ENCODE assay signal across 1 cellular context in genomic region chr5:96885518-96886338, GRCh38.
TF ChIP-seq lines count a peak whose summit lies in the region.

No MANE protein-coding gene starts in this region.

TF ChIP-seq in HepG2, 621 proteins besides CTCF, POLR2A, EP300 and RAD21:
- TF ChIP-seq E2F1 (CRISPR knock-in tag; IDR thresholded peaks at IDR 0.05): no peak
- TF ChIP-seq ZMYM4 (CRISPR knock-in tag; IDR thresholded peaks at IDR 0.05): no peak
- TF ChIP-seq FOXM1 (CRISPR knock-in tag; IDR thresholded peaks at IDR 0.05): no peak
- TF ChIP-seq HNRNPH1 (optimal IDR thresholded peaks at IDR 0.05; ENCODE audit: low read depth, low read length): no peak
